ENCODE assay signal across 7 cellular contexts in genomic region chr5:160199410-160199911, GRCh38. TPM values are rescaled to one million over a fixed set of nuclear protein-coding genes. Genes with fewer than 3 reads are reported as not detected.
A peak's percentile ranks its signal among the peaks of the same experiment; 100 is the strongest.
DNase-seq lines count a peak whose midpoint lies in the region; ATAC-seq and TF ChIP-seq lines count a peak whose summit lies in the region.

No MANE protein-coding gene starts in this region.

- no peak overlapping the region for H3K27ac Mint-ChIP-seq in activated B cell treated with CpG ODN at 0.5 μM for 24 hours

- POLR2A ChIA-PET in activated B cell treated with CpG ODN at 0.5 μM for 24 hours (lab: Charles Lee) = no interaction called here

- DNase-seq in NCI-H2081 (lab: John Stamatoyannopoulos, UW) (peak; percentile 55 to 58), activated B cell treated with CpG ODN at 0.5 μM for 24 hours (peak; percentile 78), cardiac fibroblast (ENCODE audit: low read depth in 2 of 2) (peak; percentile 51 to 55), islet precursor cell (peak; percentile 82)
- DNase-seq in stimulated activated CD4-positive, alpha-beta T cell treated with anti-CD3 and anti-CD28 coated beads, Interleukin-15, amount 100 ng/mL, for 1 hour (ENCODE audit: low read depth in 1 of 2, low spot score in 1 of 2) = peak; percentile 42 to 71

- peak; percentile 55 for TF ChIP-seq CTCF in activated B cell treated with CpG ODN at 0.5 μM for 24 hours (IDR thresholded peaks at IDR 0.05)
- peak; percentile 35 for TF ChIP-seq CTCF in cardiac fibroblast (IDR thresholded peaks at IDR 0.05; ENCODE audit: low read depth, low read length)

- H3K4me1 Mint-ChIP-seq in activated B cell treated with CpG ODN at 0.5 μM for 24 hours = peaks cover 6% of the 10 kb centered on the region

- intact Hi-C loops in activated B cell treated with CpG ODN at 0.5 μM for 24 hours (cut with micrococcal nuclease) = loop anchor here (1.0 kb wide), 3 partner anchors 146 to 192 kb away; no protein-coding TSS in a partner anchor

- H3K4me3 ChIP-seq in cardiac fibroblast (replicated peaks in 1 of 2; ENCODE audit: low read depth in 2 of 2, low read length in 2 of 2) = peak overlapping the region; percentile 41 to 44

- no peaks in the 10 kb centered on the region for H3K9me3 Mint-ChIP-seq in activated B cell treated with CpG ODN at 0.5 μM for 24 hours

- H3K36me3 Mint-ChIP-seq in activated B cell treated with CpG ODN at 0.5 μM for 24 hours (ENCODE audit: low read depth) = no peaks in the 10 kb centered on the region

- peak; percentile 99 for ATAC-seq in GM18511 (IDR thresholded peaks at IDR 0.05; ENCODE audit: unreplicated experiment)
- peak; percentile 93 for ATAC-seq in HG02798 (IDR thresholded peaks at IDR 0.05; ENCODE audit: poor library complexity, unreplicated experiment)
- peak; percentile 96 for ATAC-seq in activated B cell treated with CpG ODN at 0.5 μM for 24 hours (ENCODE audit: low read depth)

- H3K4me3 Mint-ChIP-seq in activated B cell treated with CpG ODN at 0.5 μM for 24 hours = peak overlapping the region; percentile 68

- H3K27me3 Mint-ChIP-seq in activated B cell treated with CpG ODN at 0.5 μM for 24 hours = peaks cover 32% of the 10 kb centered on the region

- CTCF ChIA-PET in activated B cell treated with CpG ODN at 0.5 μM for 24 hours (lab: Charles Lee) = interaction anchor here (2.2 to 4.1 kb wide), 2 partner anchors 145 to 178 kb away, joined by 8 to 23 read pairs; no protein-coding TSS in a partner anchor

RNA-seq across cellular contexts. Expression of gene FABP6, which starts 29.8 kb away (rescaled TPM):
- total RNA-seq in activated B cell treated with CpG ODN at 0.5 μM for 24 hours = not detected in 2 replicates

Comparison
In these comparisons a context has a peak if more than half of its experiments do, and no peak if none do; other contexts are left out.
1. Peak in every context shown above with its lines: DNase-seq, ATAC-seq and H3K4me3 ChIP-seq.